ENCODE assay signal across 9 cellular contexts in the genomic region with DNA sequence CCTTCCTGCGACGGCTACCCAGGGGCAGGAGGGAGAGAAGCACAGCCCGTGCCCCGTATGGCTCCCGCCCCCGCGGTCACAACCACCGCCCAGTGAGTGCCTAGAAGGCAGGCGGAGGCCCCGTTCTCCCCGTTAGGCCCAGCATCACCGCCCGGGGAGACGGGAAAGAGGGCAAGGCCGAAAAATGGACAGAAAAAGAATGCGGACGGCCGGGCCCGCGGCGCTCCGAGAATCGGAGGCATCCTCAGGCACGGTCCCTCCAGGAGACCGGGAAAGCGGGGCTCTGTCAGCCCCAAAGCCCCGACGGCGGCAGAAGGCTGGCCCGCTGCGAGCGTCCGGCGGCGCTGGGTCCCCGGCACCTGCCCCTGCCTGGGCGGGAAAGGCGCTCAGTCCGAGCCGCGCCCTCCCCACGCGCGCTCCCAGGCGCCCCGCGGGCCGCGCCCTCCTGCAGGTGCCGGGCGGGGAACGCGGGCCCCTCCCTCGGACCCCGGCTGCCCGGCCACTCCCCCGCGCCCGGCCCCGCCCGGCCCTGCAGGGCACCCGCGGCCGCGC. TPM values are rescaled to one million over a fixed set of nuclear protein-coding genes. Genes with fewer than 3 reads are reported as not detected.
DNase-seq lines count a peak whose midpoint lies in the region; ATAC-seq and TF ChIP-seq lines count a peak whose summit lies in the region.
"Had no signal": no experiment of that assay in that cellular context is flagged by ENCODE, and none has a peak within 500 bp of the region (broad histone marks: within the 10 kb centered on the region; RNA-seq: fewer than 3 reads in every experiment).

No MANE protein-coding gene starts in this region.

- intact Hi-C loops in gastrocnemius medialis (cut with DNase I; ENCODE audit: low total_unique reads) = loop anchor here (1.0 to 5.0 kb wide), 2 partner anchors 29 to 80 kb away; a partner anchor contains a TSS

- H3K9me3 ChIP-seq in DOHH2 (ENCODE audit: control insufficient read depth, insufficient read depth, low read length) (no peaks in the 10 kb centered on the region), right atrium auricular region (no peaks in the 10 kb centered on the region), gastrocnemius medialis (no peaks in the 10 kb centered on the region)

- TF ChIP-seq CTCF in DOHH2 (IDR thresholded peaks at IDR 0.05; ENCODE audit: low read depth, low read length, poor library complexity, severe bottlenecking) (no peak), right atrium auricular region (IDR thresholded peaks at IDR 0.05) (no peak), gastrocnemius medialis (IDR thresholded peaks at IDR 0.05 in 4 of 5, conservative IDR thresholded peaks at IDR 0.05 in 1 of 5) (no peak)

- peak overlapping the region; percentile 87 for H3K4me3 Mint-ChIP-seq in activated naive CD4-positive, alpha-beta T cell treated with anti-CD3 and anti-CD28 coated beads, Interleukin-2, amount 10 ng/mL, durations not matched to agents 7 days and 5 days

- H3K9me3 Mint-ChIP-seq in activated naive CD4-positive, alpha-beta T cell treated with anti-CD3 and anti-CD28 coated beads, Interleukin-2, amount 10 ng/mL, durations not matched to agents 7 days and 5 days = no peaks in the 10 kb centered on the region

- in situ Hi-C loops in gastrocnemius medialis (cut with MboI; ENCODE audit: low sequenced_read_pairs in 4 of 4) = no loop called here

- H3K9me2 ChIP-seq in DOHH2 (replicated peaks; ENCODE audit: control insufficient read depth, low read length) = no peaks in the 10 kb centered on the region

- no peaks in the 10 kb centered on the region for H3K27me3 Mint-ChIP-seq in activated naive CD4-positive, alpha-beta T cell treated with anti-CD3 and anti-CD28 coated beads, Interleukin-2, amount 10 ng/mL, durations not matched to agents 7 days and 5 days

- H4K20me1 ChIP-seq in DOHH2 (ENCODE audit: control insufficient read depth, insufficient read depth, low read depth, low read length) = no peaks in the 10 kb centered on the region

- H3K4me3 ChIP-seq in DOHH2 (ENCODE audit: low read length) = peak overlapping the region; percentile 100
- H3K4me3 ChIP-seq in right atrium auricular region = peak overlapping the region; percentile 72 to 87
- H3K4me3 ChIP-seq in gastrocnemius medialis = peak overlapping the region; percentile 53 to 95 (median 77)

- H3K4me1 ChIP-seq in DOHH2 (ENCODE audit: control insufficient read depth, low read length) = peaks cover 23% of the 10 kb centered on the region
- peaks cover 0 to 25% of the 10 kb centered on the region in 2 donors for H3K4me1 ChIP-seq in right atrium auricular region
- H3K4me1 ChIP-seq in gastrocnemius medialis = peaks cover 25 to 29% of the 10 kb centered on the region in 2 donors

- ATAC-seq in GM21723 (IDR thresholded peaks at IDR 0.05; ENCODE audit: unreplicated experiment) = peak; percentile 63
- peak in 1 of 2 donors; percentile 1 for ATAC-seq in gastrocnemius medialis

- H3K27ac ChIP-seq in DOHH2 (ENCODE audit: low read depth, low read length) = peak overlapping the region; percentile 62
- peak overlapping the region; percentile 91 for H3K27ac ChIP-seq in right atrium auricular region
- peak overlapping the region; percentile 90 to 100 (median 96) for H3K27ac ChIP-seq in gastrocnemius medialis

- peaks cover 27% of the 10 kb centered on the region for H3K4me1 Mint-ChIP-seq in activated naive CD4-positive, alpha-beta T cell treated with anti-CD3 and anti-CD28 coated beads, Interleukin-2, amount 10 ng/mL, durations not matched to agents 7 days and 5 days

- peaks cover 24% of the 10 kb centered on the region for H3K79me2 ChIP-seq in DOHH2 (ENCODE audit: control insufficient read depth, low read length)

- peak overlapping the region; percentile 94 for H3K27ac Mint-ChIP-seq in activated naive CD4-positive, alpha-beta T cell treated with anti-CD3 and anti-CD28 coated beads, Interleukin-2, amount 10 ng/mL, durations not matched to agents 7 days and 5 days

- peak in 1 of 2 donors; percentile 2 for TF ChIP-seq POLR2A in gastrocnemius medialis (IDR thresholded peaks at IDR 0.05)

- no peaks in the 10 kb centered on the region for H3K36me3 Mint-ChIP-seq in activated naive CD4-positive, alpha-beta T cell treated with anti-CD3 and anti-CD28 coated beads, Interleukin-2, amount 10 ng/mL, durations not matched to agents 7 days and 5 days

- H3K36me3 ChIP-seq in DOHH2 (ENCODE audit: control insufficient read depth, low read length) = no peaks in the 10 kb centered on the region
- no peaks in the 10 kb centered on the region for H3K36me3 ChIP-seq in right atrium auricular region
- H3K36me3 ChIP-seq in gastrocnemius medialis = no peaks in the 10 kb centered on the region

- H3K4me2 ChIP-seq in DOHH2 (ENCODE audit: low read length) = peak overlapping the region; percentile 100

- peak; percentile 64 for DNase-seq in NAMALWA (ENCODE audit: low spot score)
- no peak for DNase-seq in activated naive CD4-positive, alpha-beta T cell treated with anti-CD3 and anti-CD28 coated beads, Interleukin-2, amount 10 ng/mL, durations not matched to agents 7 days and 5 days
- DNase-seq in right atrium auricular region (ENCODE audit: low spot score) = no peak
- no peak for DNase-seq in gastrocnemius medialis
- no peak for DNase-seq in Ammon's horn (ENCODE audit: low spot score)
- no peak for DNase-seq in GOT3 (lab: John Stamatoyannopoulos, UW)

- H3K27me3 ChIP-seq in DOHH2 (ENCODE audit: control insufficient read depth, low read length) = no peaks in the 10 kb centered on the region
- no peaks in the 10 kb centered on the region for H3K27me3 ChIP-seq in right atrium auricular region
- no peaks in the 10 kb centered on the region for H3K27me3 ChIP-seq in gastrocnemius medialis

- H3F3A ChIP-seq in DOHH2 (ENCODE audit: control insufficient read depth, insufficient read depth) = no peaks in the 10 kb centered on the region

- CTCF ChIA-PET in activated naive CD4-positive, alpha-beta T cell treated with anti-CD3 and anti-CD28 coated beads, Interleukin-2, amount 10 ng/mL, durations not matched to agents 7 days and 5 days (lab: Charles Lee) = no interaction called here

RNA-seq across cellular contexts. Expression of a gene that starts 0.4 kb away (rescaled TPM):
- 100 to 1,000 TPM in 1 of 2 donors, 10 to 100 TPM in 1; 91.3 to 108 TPM for total RNA-seq in right atrium auricular region
- total RNA-seq in gastrocnemius medialis = 10 to 100 TPM in 3 of 4 donors, 1 to 10 TPM in 1; 8.3 to 36.2 (median 25.2) TPM

RNA-seq across cellular contexts. Expression of a gene that starts 2.2 kb away (rescaled TPM):
- total RNA-seq in right atrium auricular region (not detected), gastrocnemius medialis (100 to 1,000 TPM; 245 to 708 (median 400) TPM)
- total RNA-seq: T-helper 2 cell treated with Interferon-gamma antibody and Interleukin-4, amounts not matched to agents 100 ng/mL and 5 ng/mL, for 36 hours had no signal

RNA-seq across cellular contexts. Expression of a gene that starts 27.7 kb away (rescaled TPM):
- 100 to 1,000 TPM; 321 to 426 TPM for total RNA-seq in right atrium auricular region
- 100 to 1,000 TPM; 497 to 717 (median 621) TPM for total RNA-seq in gastrocnemius medialis

RNA-seq across cellular contexts. Expression of a gene that starts 28.7 kb away (rescaled TPM):
- not detected for total RNA-seq in right atrium auricular region
- total RNA-seq in gastrocnemius medialis = under 1 TPM in 1 of 4 donors, not detected in 3; 0.29 TPM

RNA-seq across cellular contexts. Expression of a gene that starts 38.5 kb away (rescaled TPM):
- total RNA-seq in right atrium auricular region (100 to 1,000 TPM in 1 of 2 donors, 10 to 100 TPM in 1; 59.4 to 145 TPM), gastrocnemius medialis (100 to 1,000 TPM in 1 of 4 donors, 10 to 100 TPM in 3; 52.1 to 122 (median 64.4) TPM)

Comparison
In these comparisons a context has a peak if more than half of its experiments do, and no peak if none do; other contexts are left out.
1. RNA of a gene that starts 2.2 kb away (total RNA-seq): 245 to 708 TPM in gastrocnemius medialis; not detected in right atrium auricular region; every median in the first group is over 100 times any median in the second.
2. Peak in every context shown above with its lines, with median percentiles within 50 percentile points of each other: H3K27ac ChIP-seq and H3K4me3 ChIP-seq.